Comparison of ENCODE assay signal across 23 cellular contexts in genomic region chr13:113428871-113429607, GRCh38. TPM values are rescaled to one million over a fixed set of nuclear protein-coding genes. Genes with fewer than 3 reads are reported as not detected.
DNase-seq lines count a peak whose midpoint lies in the region; ATAC-seq and TF ChIP-seq lines count a peak whose summit lies in the region.
"Had no signal": no experiment of that assay in that cellular context is flagged by ENCODE, and none has a peak within 500 bp of the region (broad histone marks: within the 10 kb centered on the region; RNA-seq: fewer than 3 reads in every experiment).

No MANE protein-coding gene starts in this region.

- H3K56ac ChIP-seq in IMR-90 (ENCODE audit: extremely low read depth, insufficient read depth, low read length) = no peak overlapping the region

- H2BK15ac ChIP-seq in IMR-90 (ENCODE audit: low read depth, low read length) = no peak overlapping the region

- no peak overlapping the region for H3K4me3 ChIP-seq in BLaER1 treated with 17β-estradiol and CSF1 and Interleukin-3, amounts not matched to agents 10 nM and 100 nM
- no peak overlapping the region for H3K4me3 ChIP-seq in IMR-90 (ENCODE audit: insufficient read depth, low read depth, low read length)
- no peak overlapping the region for H3K4me3 ChIP-seq in osteoblast (ENCODE audit: insufficient read depth, low read length)
- H3K4me3 ChIP-seq in esophagus squamous epithelium = no peak overlapping the region
- H3K4me3 ChIP-seq: GM23248, MG63, PC-9 had no signal

- no TSS peak for BruUV-seq in IMR-90 (replicated peaks; lab: Mats Ljungman, UMichigan)

- H2AFZ ChIP-seq in IMR-90 (replicated peaks; ENCODE audit: low read length, poor library complexity) (no peak overlapping the region), osteoblast (ENCODE audit: low read length) (no peak overlapping the region)
- H2AFZ ChIP-seq: GM23248, PC-9 had no signal

- H2BK20ac ChIP-seq in IMR-90 (ENCODE audit: low read depth, low read length) = no peak overlapping the region

- peaks cover 15% of the 10 kb centered on the region for H3K4me1 Mint-ChIP-seq in chondrocyte (ENCODE audit: low read depth)

- intact Hi-C loops in IMR-90 (cut with micrococcal nuclease) (no loop called here), esophagus squamous epithelium (cut with DNase I) (no loop called here)

- peak overlapping the region in 9 of 11 experiments; percentile 75 to 98 (median 92); a peak in 18 of 22 replicates for H3K4me2 ChIP-seq in BLaER1 treated with 17β-estradiol and CSF1 and Interleukin-3, amounts not matched to agents 10 nM and 100 nM
- H3K4me2 ChIP-seq in IMR-90 (ENCODE audit: low read depth, low read length) (no peak overlapping the region), osteoblast (ENCODE audit: insufficient read depth, low read length) (no peak overlapping the region)
- H3K4me2 ChIP-seq: SK-N-SH had no signal

- TF ChIP-seq CTCF in IMR-90 (conservative IDR thresholded peaks at IDR 0.05; ENCODE audit: low read depth, low read length) = no peak
- TF ChIP-seq CTCF in chondrocyte (IDR thresholded peaks at IDR 0.05) = no peak
- TF ChIP-seq CTCF in osteoblast (IDR thresholded peaks at IDR 0.05; ENCODE audit: extremely low read depth, low read depth, low read length) = no peak
- no peak for TF ChIP-seq CTCF in GM13976 (IDR thresholded peaks at IDR 0.05; ENCODE audit: borderline replicate concordance, control extremely low read depth, extremely low read depth, insufficient read depth, missing control alignments)
- no peak for TF ChIP-seq CTCF in esophagus squamous epithelium (IDR thresholded peaks at IDR 0.05)

- H3K4me3 Mint-ChIP-seq in chondrocyte (ENCODE audit: unreplicated experiment) = no peak overlapping the region
- H3K4me3 Mint-ChIP-seq: H9 had no signal

- H3K9me1 ChIP-seq in IMR-90 (ENCODE audit: insufficient read depth, low read length) = no peaks in the 10 kb centered on the region

- H3K27ac Mint-ChIP-seq in chondrocyte (ENCODE audit: unreplicated experiment) = no peak overlapping the region

- no peaks in the 10 kb centered on the region; a peak in 1 of 22 replicates for H4K20me1 ChIP-seq in BLaER1 treated with 17β-estradiol and CSF1 and Interleukin-3, amounts not matched to agents 10 nM and 100 nM
- H4K20me1 ChIP-seq in IMR-90 (ENCODE audit: insufficient read depth, low read length) (no peaks in the 10 kb centered on the region), osteoblast (ENCODE audit: insufficient read depth, low read length) (no peaks in the 10 kb centered on the region)

- no peak overlapping the region; the same call in 1 of the 2 replicates for H2AK5ac ChIP-seq in IMR-90 (ENCODE audit: low read depth, low read length)

- H2BK5ac ChIP-seq in IMR-90 (ENCODE audit: low read depth, low read length, poor library complexity, severe bottlenecking) = no peak overlapping the region

- no peak overlapping the region for H4K5ac ChIP-seq in IMR-90 (ENCODE audit: low read depth, low read length)

- DNase-seq in IMR-90 (no peak), chondrocyte (ENCODE audit: low spot score) (peak; percentile 72), osteoblast (ENCODE audit: insufficient read length, low spot score, missing footprints) (peak; percentile 59), GM13976 (ENCODE audit: low spot score) (no peak), esophagus squamous epithelium (lab: John Stamatoyannopoulos, UW) (no peak), NCI-H2196 (lab: John Stamatoyannopoulos, UW; ENCODE audit: unreplicated experiment) (no peak)
- DNase-seq in effector CD8-positive, alpha-beta T cell (lab: John Stamatoyannopoulos, UW) = no peak
- DNase-seq: Calu3, DND-41, GM23248, H9, KBM-7, MG63, NCI-H1105 treated with DMSO at 0.1 percent for 48 hours, NCI-H146, NCI-H1930, NCI-H446 treated with DMSO at 0.1 percent for 48 hours, NCI-H526, SIG-M5, SK-N-SH had no signal

- no peak overlapping the region for H3K18ac ChIP-seq in IMR-90 (ENCODE audit: low read depth, low read length)

- POLR2A ChIA-PET in IMR-90 (lab: Charles Lee; ENCODE audit: unreplicated experiment) = no interaction called here

- in situ Hi-C loops in IMR-90 (cut with MboI; ENCODE audit: low sequenced_read_pairs) (no loop called here), GM13976 (cut with MboI; ENCODE audit: low sequenced_read_pairs, unreplicated experiment) (no loop called here)

- peak overlapping the region in 3 of 11 experiments; percentile 38 to 76 (median 73); a peak in 3 of 22 replicates for H3K9ac ChIP-seq in BLaER1 treated with 17β-estradiol and CSF1 and Interleukin-3, amounts not matched to agents 10 nM and 100 nM
- H3K9ac ChIP-seq in IMR-90 (ENCODE audit: low read depth, low read length) = no peak overlapping the region
- H3K9ac ChIP-seq: GM23248, SK-N-SH had no signal

- H3K9me3 ChIP-seq in BLaER1 treated with 17β-estradiol and CSF1 and Interleukin-3, amounts not matched to agents 10 nM and 100 nM (replicated peaks in 1 of 11) = no peaks in the 10 kb centered on the region
- H3K9me3 ChIP-seq in IMR-90 (ENCODE audit: control insufficient read depth, insufficient read depth, low read length) (no peaks in the 10 kb centered on the region), osteoblast (ENCODE audit: low read depth, low read length) (no peaks in the 10 kb centered on the region), esophagus squamous epithelium (no peaks in the 10 kb centered on the region)
- H3K9me3 ChIP-seq: MG63, SK-N-SH had no signal

- no peak overlapping the region for H4K8ac ChIP-seq in IMR-90 (ENCODE audit: low read depth in 2 of 2, low read length in 2 of 2)

- no peaks in the 10 kb centered on the region for H3K79me2 ChIP-seq in osteoblast (ENCODE audit: insufficient read depth, low read length)

- no peak for ATAC-seq in IMR-90 (ENCODE audit: low read depth)

- H2BK120ac ChIP-seq in IMR-90 (ENCODE audit: low read depth, low read length) = no peak overlapping the region

- H3K4ac ChIP-seq in IMR-90 (ENCODE audit: low read depth, low read length) = no peak overlapping the region

- H3K27me3 Mint-ChIP-seq in chondrocyte (ENCODE audit: low read depth) = no peaks in the 10 kb centered on the region

- H3K36me3 ChIP-seq in BLaER1 treated with 17β-estradiol and CSF1 and Interleukin-3, amounts not matched to agents 10 nM and 100 nM = no peaks in the 10 kb centered on the region
- no peaks in the 10 kb centered on the region for H3K36me3 ChIP-seq in IMR-90 (ENCODE audit: control insufficient read depth, insufficient read depth, low read length)
- H3K36me3 ChIP-seq in osteoblast (ENCODE audit: insufficient read depth, low read length) = no peaks in the 10 kb centered on the region
- H3K36me3 ChIP-seq in esophagus squamous epithelium = no peaks in the 10 kb centered on the region
- H3K36me3 ChIP-seq: MG63 had no signal

- no peaks in the 10 kb centered on the region for H3K9me3 Mint-ChIP-seq in chondrocyte (ENCODE audit: low read depth)
- H3K9me3 Mint-ChIP-seq: H9 had no signal

- peak overlapping the region; percentile 16 for H2AK9ac ChIP-seq in IMR-90 (replicated peaks; ENCODE audit: low read depth, low read length, poor library complexity)

- 95% methylated on average over 22 of the region's 45 CpGs; no CpG with 5 or more reads in 1 of the 2 experiments for WGBS in IMR-90 (ENCODE audit: extremely low coverage in 2 of 2, insufficient read length in 1 of 2), 2 experiments
- WGBS in esophagus squamous epithelium, 2 donors = 96 to 100% methylated on average over 1 to 13 of the region's 45 CpGs

- TF ChIP-seq POLR2A in IMR-90 (IDR thresholded peaks at IDR 0.05; ENCODE audit: low read depth, low read length) (no peak), esophagus squamous epithelium (IDR thresholded peaks at IDR 0.05) (no peak)

- H3K27me3 ChIP-seq in BLaER1 treated with 17β-estradiol and CSF1 and Interleukin-3, amounts not matched to agents 10 nM and 100 nM = peaks cover 0 to 64% (median 0%) of the 10 kb centered on the region in 11 experiments; a peak in 8 of 22 replicates
- H3K27me3 ChIP-seq in IMR-90 (ENCODE audit: control insufficient read depth, insufficient read depth, low read length) (no peaks in the 10 kb centered on the region), osteoblast (ENCODE audit: insufficient read depth, low read length) (no peaks in the 10 kb centered on the region), esophagus squamous epithelium (no peaks in the 10 kb centered on the region)
- H3K27me3 ChIP-seq: MG63 had no signal

- no peak overlapping the region for H3K14ac ChIP-seq in IMR-90 (replicated peaks; ENCODE audit: low read depth, low read length)

- TF ChIP-seq RAD21 in IMR-90 (IDR thresholded peaks at IDR 0.05; ENCODE audit: low read length) = no peak

- dilution Hi-C loops in IMR-90 (cut with HindIII; ENCODE audit: low sequenced_read_pairs, unreplicated experiment) = no loop called here

- H3K23ac ChIP-seq in IMR-90 (ENCODE audit: low read depth, low read length) = no peak overlapping the region

- CTCF ChIA-PET in IMR-90 (lab: Yijun Ruan, JAX) = interaction anchor here (1.1 kb wide), 1 partner anchor 30 kb away, joined by 3 read pairs; no protein-coding TSS in a partner anchor

- peak overlapping the region in 3 of 11 experiments; percentile 52 to 79 (median 79); a peak in 5 of 22 replicates for H3K27ac ChIP-seq in BLaER1 treated with 17β-estradiol and CSF1 and Interleukin-3, amounts not matched to agents 10 nM and 100 nM
- no peak overlapping the region for H3K27ac ChIP-seq in IMR-90 (ENCODE audit: insufficient read depth, low read length)
- no peak overlapping the region for H3K27ac ChIP-seq in osteoblast (ENCODE audit: low read depth, low read length)
- H3K27ac ChIP-seq in esophagus squamous epithelium = no peak overlapping the region
- H3K27ac ChIP-seq: GM23248 had no signal

- no peaks in the 10 kb centered on the region for H3K79me1 ChIP-seq in IMR-90 (ENCODE audit: low read depth in 1 of 2, low read length in 2 of 2)

- H3K4me1 ChIP-seq in BLaER1 treated with 17β-estradiol and CSF1 and Interleukin-3, amounts not matched to agents 10 nM and 100 nM = peaks cover 28 to 96% (median 87%) of the 10 kb centered on the region in 10 experiments
- H3K4me1 ChIP-seq in IMR-90 (ENCODE audit: control insufficient read depth, insufficient read depth, low read length) (peaks cover 6% of the 10 kb centered on the region; the same call in 1 of the 2 replicates), osteoblast (ENCODE audit: insufficient read depth, low read length) (no peaks in the 10 kb centered on the region), esophagus squamous epithelium (no peaks in the 10 kb centered on the region)

- H4K91ac ChIP-seq in IMR-90 (ENCODE audit: insufficient read depth, low read depth, low read length) = no peak overlapping the region

- peaks cover 3% of the 10 kb centered on the region for H3K36me3 Mint-ChIP-seq in chondrocyte (ENCODE audit: low read depth)

TF ChIP-seq in IMR-90, 13 proteins besides CTCF, POLR2A, EP300 and RAD21:
- no peak for TF ChIP-seq MXI1 (IDR thresholded peaks at IDR 0.05; ENCODE audit: borderline replicate concordance, low read depth, low read length)
TF ChIP-seq in IMR-90: peak in this region for 0.

RNA-seq across cellular contexts. Expression of gene ADPRHL1, which starts 24.2 kb away (rescaled TPM):
- 0.28 and 0.36 TPM in 2 replicates for total RNA-seq in IMR-90 (2012; rRNA removed)
- 0.67 and 0.69 TPM in 2 replicates for polyA plus RNA-seq in IMR-90 (2012; rRNA removed)
- polyA plus RNA-seq in IMR-90 (2012; cell fraction: cytosol; rRNA removed) = 0.65 and 0.70 TPM in 2 replicates
- polyA plus RNA-seq in IMR-90 (2012; cell fraction: nucleus; rRNA removed; ENCODE audit: low replicate concordance) = 3.2 and 4.4 TPM in 2 replicates
- 6.3 to 8.8 TPM (median 8.4 TPM) in 3 replicates for total RNA-seq in chondrocyte
- total RNA-seq in osteoblast = 3.8 and 5.1 TPM in 2 replicates
- 1 to 10 TPM in 3 of 4 donors, under 1 TPM in 1; 0.31 to 3.5 (median 2.2) TPM for total RNA-seq in esophagus squamous epithelium
- total RNA-seq: RPMI7951 had no signal

Comparison
In these comparisons a context has a peak if more than half of its experiments do, and no peak if none do; other contexts are left out.
1. H3K4me2 ChIP-seq: peak in BLaER1 treated with 17β-estradiol and CSF1 and Interleukin-3, amounts not matched to agents 10 nM and 100 nM (9 of 11); none in IMR-90 (single experiment) and osteoblast (single experiment).
2. DNase-seq: peak in chondrocyte (single experiment) and osteoblast (single experiment); none in IMR-90 (single experiment), effector CD8-positive, alpha-beta T cell (single experiment), GM13976 (single experiment), esophagus squamous epithelium (single experiment) and NCI-H2196 (single experiment).